Comparison of ENCODE assay signal across 7 cellular contexts in the genomic region with DNA sequence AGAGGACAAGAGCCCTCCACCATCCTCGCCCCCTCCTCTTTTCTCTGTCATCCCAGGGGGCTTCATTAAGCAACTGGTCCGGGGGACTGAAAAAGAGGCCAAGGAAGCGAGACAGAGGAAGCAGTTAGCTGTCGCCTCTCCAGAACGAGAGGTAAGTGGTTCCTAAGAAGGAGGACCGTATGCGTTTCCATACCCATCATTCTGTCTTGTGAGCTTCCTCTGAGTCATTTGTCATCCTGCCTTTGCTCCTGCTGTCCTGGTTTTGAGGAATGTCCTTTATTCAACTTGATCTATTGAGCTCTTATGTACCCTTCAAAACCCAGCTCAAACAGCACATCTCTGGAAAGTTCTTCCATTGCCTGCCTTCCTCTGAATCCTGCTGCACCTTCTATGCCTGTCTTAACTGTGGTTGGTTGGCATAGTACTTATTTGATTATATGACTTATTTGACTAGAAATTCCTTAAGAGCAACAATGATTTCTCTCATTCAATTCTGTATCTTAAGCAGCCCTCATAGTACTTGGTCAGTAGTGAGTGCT.
"Had no signal": no experiment of that assay in that cellular context is flagged by ENCODE, and none has a peak within 500 bp of the region (broad histone marks: within the 10 kb centered on the region; RNA-seq: fewer than 3 reads in every experiment).

No MANE protein-coding gene starts in this region.

- H3K4me3 ChIP-seq: tibial artery had no signal

- DNase-seq: activated CD8-positive, alpha-beta memory T cell treated with anti-CD3 and anti-CD28 coated beads, Interleukin-2, amount 50 U/mL, for 4 hours; activated CD8-positive, alpha-beta T cell treated with anti-CD3 and anti-CD28 coated beads for 36 hours; activated naive CD4-positive, alpha-beta T cell; head of caudate nucleus; tibial artery had no signal

- ATAC-seq: activated CD8-positive, alpha-beta T cell treated with anti-CD3 and anti-CD28 coated beads for 36 hours; stimulated activated effector memory CD8-positive, alpha-beta T cell treated with anti-CD3 and anti-CD28 coated beads, Interleukin-12 subunit alpha, Interleukin-12 subunit beta, amount 100 ng/mL, for 72 hours had no signal

- H3K27ac ChIP-seq: parathyroid adenoma, tibial artery had no signal

- H3K27me3 ChIP-seq: tibial artery had no signal

- H3K4me1 ChIP-seq: parathyroid adenoma had no signal
